ENCODE assay signal across 12 cellular contexts in the genomic region with DNA sequence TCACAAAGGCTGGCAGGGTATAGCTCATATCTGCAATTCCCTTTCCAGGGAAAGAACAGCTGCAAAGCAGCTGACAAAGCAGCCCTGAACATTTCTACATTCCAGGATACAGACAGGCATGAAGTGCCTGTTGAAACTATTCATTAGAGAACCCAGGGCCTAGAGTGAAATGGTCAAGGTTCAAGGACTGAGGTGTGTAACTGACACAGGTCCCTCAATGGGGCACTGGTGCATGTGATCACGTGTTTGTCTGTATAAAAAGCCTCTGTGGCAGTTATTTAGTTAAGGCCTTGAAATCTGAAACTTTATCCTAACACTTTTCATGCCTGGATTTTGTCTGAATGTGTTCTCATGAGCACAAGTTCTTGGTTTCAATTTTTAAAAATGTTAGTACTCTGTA. TPM values are rescaled to one million over a fixed set of nuclear protein-coding genes. Genes with fewer than 3 reads are reported as not detected.
DNase-seq lines count a peak whose midpoint lies in the region; ATAC-seq and TF ChIP-seq lines count a peak whose summit lies in the region.
"Had no signal": no experiment of that assay in that cellular context is flagged by ENCODE, and none has a peak within 500 bp of the region (broad histone marks: within the 10 kb centered on the region; RNA-seq: fewer than 3 reads in every experiment).

No MANE protein-coding gene starts in this region.

- peak overlapping the region; percentile 65 for H3K27ac Mint-ChIP-seq in T-helper 17 cell
- H3K27ac Mint-ChIP-seq: T-helper 2 cell treated with Interferon-gamma antibody and Interleukin-4, amounts not matched to agents 5 μg/mL and 100 μg/mL, for 36 hours had no signal

- ATAC-seq in T-helper 17 cell: no peak
- peak; percentile 5 to 81 (median 61) for ATAC-seq in heart right ventricle
- ATAC-seq in psoas muscle: peak; percentile 61 to 72 (median 68)
- ATAC-seq in GM19395 (IDR thresholded peaks at IDR 0.05; ENCODE audit: unreplicated experiment): no peak
- ATAC-seq in HG02610 (IDR thresholded peaks at IDR 0.05; ENCODE audit: unreplicated experiment): no peak

- no peak overlapping the region for H3K4me3 ChIP-seq in heart right ventricle
- no peak overlapping the region for H3K4me3 ChIP-seq in psoas muscle

- intact Hi-C loops in heart right ventricle (cut with DNase I): loop anchor here in 1 of 10 donors (10.0 kb wide), 1 partner anchor 46 kb away; a partner anchor contains a TSS
- intact Hi-C loops in psoas muscle (cut with DNase I): no loop called here

- H3K4me3 Mint-ChIP-seq in T-helper 17 cell: no peak overlapping the region
- H3K4me3 Mint-ChIP-seq: T-helper 2 cell treated with Interferon-gamma antibody and Interleukin-4, amounts not matched to agents 5 μg/mL and 100 μg/mL, for 36 hours had no signal

- DNase-seq in EH (ENCODE audit: low read depth) (peak; percentile 81), T-helper 17 cell (no peak), heart right ventricle (peak in 1 of 2 donors; percentile 26), psoas muscle (no peak), T-helper 9 cell (no peak), iPS-NIHi7 (ENCODE audit: extremely low spot score) (no peak)
- DNase-seq: amniotic stem cell; NCI-H2081 treated with DMSO at 0.1 percent for 48 hours; stimulated activated CD4-positive, alpha-beta T cell treated with anti-CD3 and anti-CD28 coated beads, Interleukin-2, amount 100 ng/mL, for 48 hours had no signal

- TF ChIP-seq CTCF in heart right ventricle (IDR thresholded peaks at IDR 0.05): no peak
- no peak for TF ChIP-seq CTCF in psoas muscle (IDR thresholded peaks at IDR 0.05)

- H3K36me3 ChIP-seq in heart right ventricle (peaks cover 0 to 97% (median 36%) of the 10 kb centered on the region in 9 donors), psoas muscle (ENCODE audit: insufficient read depth in 1 of 2, low read depth in 1 of 2) (peaks cover 3 to 74% of the 10 kb centered on the region in 2 donors)

- H3K4me1 Mint-ChIP-seq in T-helper 17 cell: peaks cover 40% of the 10 kb centered on the region

- H3K27me3 Mint-ChIP-seq in T-helper 17 cell: no peaks in the 10 kb centered on the region

- no peaks in the 10 kb centered on the region for H3K9me3 ChIP-seq in T-helper 17 cell (ENCODE audit: control insufficient read depth, low read length, poor library complexity, severe bottlenecking)
- H3K9me3 ChIP-seq in heart right ventricle: no peaks in the 10 kb centered on the region
- no peaks in the 10 kb centered on the region for H3K9me3 ChIP-seq in psoas muscle

- 38 to 53% methylated on average over 1 of the region's 1 CpG for WGBS in heart right ventricle, 2 donors
- 15 to 30% (median 19%) methylated on average over 1 of the region's 1 CpG for WGBS in psoas muscle, 3 donors

- H3K4me1 ChIP-seq in heart right ventricle (peaks cover 3 to 93% (median 87%) of the 10 kb centered on the region in 9 donors), psoas muscle (peaks cover 60% of the 10 kb centered on the region)

- peaks cover 18% of the 10 kb centered on the region for H3K36me3 Mint-ChIP-seq in T-helper 17 cell (ENCODE audit: low read depth)

- H3K27ac ChIP-seq in heart right ventricle (peak overlapping the region; percentile 13 to 83 (median 74)), psoas muscle (peak overlapping the region; percentile 68)

- H3K27me3 ChIP-seq in heart right ventricle (no peaks in the 10 kb centered on the region), psoas muscle (ENCODE audit: insufficient read depth in 3 of 3, low read length in 2 of 3) (no peaks in the 10 kb centered on the region)

RNA-seq across cellular contexts. Expression of a gene that starts 47.1 kb away (rescaled TPM):
- total RNA-seq in T-helper 17 cell: 10 to 100 TPM; 84.9 to 95.9 TPM
- 10 to 100 TPM; 31.7 to 44.9 (median 40.1) TPM for total RNA-seq in heart right ventricle
- polyA plus RNA-seq in heart right ventricle: 10 to 100 TPM; 17.8 to 21.5 TPM
- total RNA-seq in psoas muscle: 10 to 100 TPM; 17.5 to 29.7 (median 26.4) TPM
- polyA plus RNA-seq in psoas muscle: 10 to 100 TPM; 10.8 to 20.3 (median 13.3) TPM

RNA-seq across cellular contexts. Expression of a gene that starts 49.0 kb away (rescaled TPM):
- 10 to 100 TPM; 17.6 to 18.7 TPM for total RNA-seq in T-helper 17 cell
- total RNA-seq in heart right ventricle: 10 to 100 TPM in 4 of 10 donors, 1 to 10 TPM in 6; 7.0 to 14.1 (median 9.1) TPM
- polyA plus RNA-seq in heart right ventricle: 10 to 100 TPM in 1 of 2 donors, 1 to 10 TPM in 1; 7.3 to 13.2 TPM
- total RNA-seq in psoas muscle: 10 to 100 TPM in 1 of 4 donors, 1 to 10 TPM in 3; 5.8 to 11.2 (median 8.5) TPM
- polyA plus RNA-seq in psoas muscle: 10 to 100 TPM in 1 of 3 donors, 1 to 10 TPM in 2; 4.5 to 14.8 (median 5.7) TPM

RNA-seq across cellular contexts. Expression of a gene that starts 50.1 kb away (rescaled TPM):
- 10 to 100 TPM; 78.8 to 87.5 TPM for total RNA-seq in T-helper 17 cell
- 10 to 100 TPM; 15.3 to 29.0 (median 18.6) TPM for total RNA-seq in heart right ventricle
- 10 to 100 TPM; 14.0 to 25.7 TPM for polyA plus RNA-seq in heart right ventricle
- total RNA-seq in psoas muscle: 10 to 100 TPM in 2 of 4 donors, 1 to 10 TPM in 2; 8.7 to 16.3 (median 11.7) TPM
- 1 to 10 TPM; 6.8 to 9.0 (median 7.4) TPM for polyA plus RNA-seq in psoas muscle

Comparison
In these comparisons a context has a peak if more than half of its experiments do, and no peak if none do; other contexts are left out.
1. ATAC-seq: peak in heart right ventricle (8 of 8) and psoas muscle (4 of 4); none in T-helper 17 cell (single experiment), GM19395 (single experiment) and HG02610 (single experiment).